In the genomic region with DNA sequence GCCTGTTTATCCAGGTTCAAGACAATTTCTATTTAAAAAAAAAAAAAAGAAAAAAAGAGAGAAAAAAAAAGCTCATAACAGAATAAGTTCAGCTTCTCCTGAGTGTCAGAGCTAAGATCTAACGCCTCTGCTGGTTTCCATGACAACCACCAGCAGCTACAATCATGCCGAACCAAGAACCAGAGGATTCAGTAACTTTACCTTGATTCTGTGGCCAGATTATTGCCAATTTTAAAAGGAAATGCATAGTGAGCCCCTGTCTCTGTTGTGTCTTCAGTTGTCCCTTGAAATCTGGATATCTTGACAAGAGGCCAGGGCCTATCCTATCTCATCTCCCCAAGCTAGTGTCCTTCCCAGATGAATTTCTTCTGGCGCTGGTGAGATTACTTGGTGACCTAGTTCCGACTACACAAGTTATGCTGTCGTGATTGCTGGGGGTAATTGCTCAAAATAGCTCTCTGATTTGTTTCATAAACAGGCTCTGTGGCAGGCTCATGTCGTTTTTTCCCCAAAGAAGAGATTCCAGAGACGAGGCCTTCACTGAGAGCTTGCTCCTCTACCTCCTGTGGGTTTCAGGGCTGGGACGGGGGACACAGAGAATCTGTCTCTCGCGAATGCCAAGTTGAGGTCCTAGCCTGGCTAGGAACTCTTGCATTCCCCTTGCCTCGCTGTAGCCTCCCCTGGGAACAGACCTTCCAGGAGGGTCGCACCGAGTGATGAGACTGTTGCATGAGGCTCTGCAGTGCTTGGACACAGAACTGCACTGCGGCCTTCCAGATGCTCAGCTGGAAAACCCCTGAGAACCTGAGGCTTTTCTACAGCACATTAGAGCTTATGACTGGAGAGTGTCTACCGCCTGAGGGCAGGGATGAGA, we compare ENCODE assay signal across 20 cellular contexts. TPM values are rescaled to one million over a fixed set of nuclear protein-coding genes. Genes with fewer than 3 reads are reported as not detected.
DNase-seq lines count a peak whose midpoint lies in the region; ATAC-seq lines count a peak whose summit lies in the region.
"Had no signal": no experiment of that assay in that cellular context is flagged by ENCODE, and none has a peak within 500 bp of the region (broad histone marks: within the 10 kb centered on the region; RNA-seq: fewer than 3 reads in every experiment).

No MANE protein-coding gene starts in this region.

- no peak overlapping the region for H3K4me3 Mint-ChIP-seq in activated T-helper 2 cell treated with anti-CD3 and anti-CD28 coated beads, Interferon-gamma antibody, Interleukin-2, Interleukin-4, amounts not matched to agents 10 μg/mL and 5 μg/mL and 100 μg/mL, durations not matched to agents 14 hours and 24 hours and 36 hours (ENCODE audit: low read depth)
- H3K4me3 Mint-ChIP-seq: CD14-positive monocyte; naive thymus-derived CD4-positive, alpha-beta T cell; T-helper 1 cell treated with Interleukin-12 subunit alpha and Interleukin-12 subunit beta and Interleukin-4 antibody, amounts not matched to agents 30 μg/mL and 1 μg/mL, for 36 hours had no signal

- no peak for ATAC-seq in right cardiac atrium
- no peak for ATAC-seq in HG02623 (IDR thresholded peaks at IDR 0.05; ENCODE audit: unreplicated experiment)
- ATAC-seq: body of pancreas; lower lobe of right lung; naive thymus-derived CD4-positive, alpha-beta T cell had no signal

- H3K27ac Mint-ChIP-seq in activated T-helper 2 cell treated with anti-CD3 and anti-CD28 coated beads, Interferon-gamma antibody, Interleukin-2, Interleukin-4, amounts not matched to agents 10 μg/mL and 5 μg/mL and 100 μg/mL, durations not matched to agents 14 hours and 24 hours and 36 hours, result no peak overlapping the region

- peak overlapping the region; percentile 94 for H3K27ac ChIP-seq in caudate nucleus (ENCODE audit: low read depth, low read length)
- H3K27ac ChIP-seq in right cardiac atrium (ENCODE audit: low read length), result peak overlapping the region; percentile 63
- H3K27ac ChIP-seq in skeletal muscle tissue (ENCODE audit: low read depth, low read length), result peak overlapping the region; percentile 70
- H3K27ac ChIP-seq: 22Rv1, body of pancreas, lower lobe of right lung had no signal

- no peaks in the 10 kb centered on the region for H3K27me3 Mint-ChIP-seq in activated T-helper 2 cell treated with anti-CD3 and anti-CD28 coated beads, Interferon-gamma antibody, Interleukin-2, Interleukin-4, amounts not matched to agents 10 μg/mL and 5 μg/mL and 100 μg/mL, durations not matched to agents 14 hours and 24 hours and 36 hours (ENCODE audit: low read depth)
- H3K27me3 Mint-ChIP-seq: naive thymus-derived CD4-positive, alpha-beta T cell had no signal

- DNase-seq in DMS 273 (lab: John Stamatoyannopoulos, UW; ENCODE audit: unreplicated experiment) (peak; percentile 13), DMS 273 treated with DMSO at 0.1 percent for 48 hours (lab: John Stamatoyannopoulos, UW) (no peak), caudate nucleus (lab: John Stamatoyannopoulos, UW) (peak in 21 of 61 donors; percentile 12 to 83 (median 46)), right cardiac atrium (no peak), NCI-H1105 treated with DMSO at 0.1 percent for 48 hours (lab: John Stamatoyannopoulos, UW) (no peak)
- no peak for DNase-seq in activated T-helper 2 cell treated with anti-CD3 and anti-CD28 coated beads, Interferon-gamma antibody, Interleukin-2, Interleukin-4, amounts not matched to agents 10 μg/mL and 5 μg/mL and 100 μg/mL, durations not matched to agents 14 hours and 24 hours and 36 hours (ENCODE audit: low spot score)
- DNase-seq: activated naive CD4-positive, alpha-beta T cell; body of pancreas; effector CD4-positive, alpha-beta T cell; EL; lower lobe of right lung; naive thymus-derived CD4-positive, alpha-beta T cell; NCI-H1092; NCI-H226; stimulated activated CD4-positive, alpha-beta T cell treated with anti-CD3 and anti-CD28 coated beads, Interleukin-2, amount 100 ng/mL, for 24 hours had no signal

- H3K36me3 ChIP-seq in skeletal muscle tissue (ENCODE audit: control insufficient read depth in 3 of 3, insufficient read depth in 3 of 3, low read length in 3 of 3), result no peaks in the 10 kb centered on the region
- H3K36me3 ChIP-seq: lower lobe of right lung had no signal

- intact Hi-C loops in right cardiac atrium (cut with DNase I), result loop anchor here in 1 of 4 donors (10.0 kb wide), 1 partner anchor 187 kb away; a partner anchor contains a TSS
- intact Hi-C loops in activated T-helper 2 cell treated with anti-CD3 and anti-CD28 coated beads, Interferon-gamma antibody, Interleukin-2, Interleukin-4, amounts not matched to agents 10 μg/mL and 5 μg/mL and 100 μg/mL, durations not matched to agents 14 hours and 24 hours and 36 hours (cut with micrococcal nuclease), result no loop called here

- H3K9me3 Mint-ChIP-seq in activated T-helper 2 cell treated with anti-CD3 and anti-CD28 coated beads, Interferon-gamma antibody, Interleukin-2, Interleukin-4, amounts not matched to agents 10 μg/mL and 5 μg/mL and 100 μg/mL, durations not matched to agents 14 hours and 24 hours and 36 hours, result peaks cover 18% of the 10 kb centered on the region

- H3K4me1 Mint-ChIP-seq in activated T-helper 2 cell treated with anti-CD3 and anti-CD28 coated beads, Interferon-gamma antibody, Interleukin-2, Interleukin-4, amounts not matched to agents 10 μg/mL and 5 μg/mL and 100 μg/mL, durations not matched to agents 14 hours and 24 hours and 36 hours (ENCODE audit: low read depth), result no peaks in the 10 kb centered on the region

- H3K9ac ChIP-seq in skeletal muscle tissue (ENCODE audit: low read depth in 1 of 3, low read length in 3 of 3), result peak overlapping the region in 2 of 3 donors; percentile 7 to 19

- H3K4me3 ChIP-seq in right cardiac atrium (ENCODE audit: low read length) (no peak overlapping the region), skeletal muscle tissue (ENCODE audit: low read length in 3 of 3) (no peak overlapping the region)
- H3K4me3 ChIP-seq: body of pancreas, lower lobe of right lung had no signal

- no peaks in the 10 kb centered on the region for H3K36me3 Mint-ChIP-seq in activated T-helper 2 cell treated with anti-CD3 and anti-CD28 coated beads, Interferon-gamma antibody, Interleukin-2, Interleukin-4, amounts not matched to agents 10 μg/mL and 5 μg/mL and 100 μg/mL, durations not matched to agents 14 hours and 24 hours and 36 hours (ENCODE audit: low read depth)

- 53% methylated on average over 15 of the region's 15 CpGs for WGBS in right cardiac atrium

- H3K27me3 ChIP-seq in right cardiac atrium (ENCODE audit: control insufficient read depth, insufficient read depth), result no peaks in the 10 kb centered on the region
- no peaks in the 10 kb centered on the region for H3K27me3 ChIP-seq in skeletal muscle tissue (ENCODE audit: control insufficient read depth in 3 of 3, insufficient read depth in 3 of 3, low read length in 3 of 3)
- H3K27me3 ChIP-seq: body of pancreas had no signal

- H3K4me1 ChIP-seq in right cardiac atrium (ENCODE audit: control insufficient read depth, insufficient read depth, low read length) (no peaks in the 10 kb centered on the region), skeletal muscle tissue (ENCODE audit: control insufficient read depth in 3 of 3, insufficient read depth in 3 of 3, low read length in 3 of 3) (peaks cover 17 to 19% (median 18%) of the 10 kb centered on the region in 3 donors)

- H3K9me3 ChIP-seq in right cardiac atrium (ENCODE audit: control insufficient read depth, low read length) (no peaks in the 10 kb centered on the region), skeletal muscle tissue (ENCODE audit: control insufficient read depth in 3 of 3, low read length in 3 of 3) (no peaks in the 10 kb centered on the region)
- H3K9me3 ChIP-seq: body of pancreas had no signal

RNA-seq across cellular contexts. Expression of a gene that starts 32.4 kb away (rescaled TPM):
- 10 to 100 TPM; 22.2 to 29.8 (median 28.4) TPM for total RNA-seq in right cardiac atrium
- 24.3 TPM for polyA plus RNA-seq in right cardiac atrium
- 50.6 TPM for total RNA-seq in skeletal muscle tissue
- total RNA-seq in activated T-helper 2 cell treated with anti-CD3 and anti-CD28 coated beads, Interferon-gamma antibody, Interleukin-2, Interleukin-4, amounts not matched to agents 10 μg/mL and 5 μg/mL and 100 μg/mL, durations not matched to agents 14 hours and 24 hours and 36 hours, result 34.1 and 34.3 TPM in 2 replicates
